Comparison of ENCODE assay signal across 1 cellular context in the genomic region with DNA sequence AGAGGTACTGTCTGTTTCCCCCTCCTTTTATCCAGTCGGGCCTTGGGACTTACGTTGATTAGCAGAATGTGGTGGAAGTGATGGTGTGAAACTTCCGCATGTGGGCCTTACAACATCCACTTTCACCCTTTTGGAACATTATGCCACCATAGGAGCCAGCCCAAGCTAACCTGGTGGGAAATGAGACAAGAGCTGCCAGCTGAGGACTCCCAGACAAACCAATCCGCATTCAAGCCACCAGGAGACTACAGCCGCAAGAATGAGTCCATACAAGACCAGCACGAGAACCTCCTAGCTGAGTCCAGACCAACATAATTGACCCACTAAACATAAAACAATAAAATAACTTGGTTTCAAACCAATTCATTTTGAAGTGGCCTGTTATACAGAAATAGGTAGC.
TF ChIP-seq lines count a peak whose summit lies in the region.

No MANE protein-coding gene starts in this region.

TF ChIP-seq in WTC11, 78 proteins besides CTCF, POLR2A, EP300 and RAD21 (continued from another document):
- TF ChIP-seq, protein P1, sequence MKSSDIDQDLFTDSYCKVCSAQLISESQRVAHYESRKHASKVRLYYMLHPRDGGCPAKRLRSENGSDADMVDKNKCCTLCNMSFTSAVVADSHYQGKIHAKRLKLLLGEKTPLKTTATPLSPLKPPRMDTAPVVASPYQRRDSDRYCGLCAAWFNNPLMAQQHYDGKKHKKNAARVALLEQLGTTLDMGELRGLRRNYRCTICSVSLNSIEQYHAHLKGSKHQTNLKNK (CRISPR knock-in tag; IDR thresholded peaks at IDR 0.05), result no peak
- TF ChIP-seq, protein P2, sequence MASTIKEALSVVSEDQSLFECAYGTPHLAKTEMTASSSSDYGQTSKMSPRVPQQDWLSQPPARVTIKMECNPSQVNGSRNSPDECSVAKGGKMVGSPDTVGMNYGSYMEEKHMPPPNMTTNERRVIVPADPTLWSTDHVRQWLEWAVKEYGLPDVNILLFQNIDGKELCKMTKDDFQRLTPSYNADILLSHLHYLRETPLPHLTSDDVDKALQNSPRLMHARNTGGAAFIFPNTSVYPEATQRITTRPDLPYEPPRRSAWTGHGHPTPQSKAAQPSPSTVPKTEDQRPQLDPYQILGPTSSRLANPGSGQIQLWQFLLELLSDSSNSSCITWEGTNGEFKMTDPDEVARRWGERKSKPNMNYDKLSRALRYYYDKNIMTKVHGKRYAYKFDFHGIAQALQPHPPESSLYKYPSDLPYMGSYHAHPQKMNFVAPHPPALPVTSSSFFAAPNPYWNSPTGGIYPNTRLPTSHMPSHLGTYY (CRISPR knock-in tag; IDR thresholded peaks at IDR 0.05), result no peak
- TF ChIP-seq, protein P3, sequence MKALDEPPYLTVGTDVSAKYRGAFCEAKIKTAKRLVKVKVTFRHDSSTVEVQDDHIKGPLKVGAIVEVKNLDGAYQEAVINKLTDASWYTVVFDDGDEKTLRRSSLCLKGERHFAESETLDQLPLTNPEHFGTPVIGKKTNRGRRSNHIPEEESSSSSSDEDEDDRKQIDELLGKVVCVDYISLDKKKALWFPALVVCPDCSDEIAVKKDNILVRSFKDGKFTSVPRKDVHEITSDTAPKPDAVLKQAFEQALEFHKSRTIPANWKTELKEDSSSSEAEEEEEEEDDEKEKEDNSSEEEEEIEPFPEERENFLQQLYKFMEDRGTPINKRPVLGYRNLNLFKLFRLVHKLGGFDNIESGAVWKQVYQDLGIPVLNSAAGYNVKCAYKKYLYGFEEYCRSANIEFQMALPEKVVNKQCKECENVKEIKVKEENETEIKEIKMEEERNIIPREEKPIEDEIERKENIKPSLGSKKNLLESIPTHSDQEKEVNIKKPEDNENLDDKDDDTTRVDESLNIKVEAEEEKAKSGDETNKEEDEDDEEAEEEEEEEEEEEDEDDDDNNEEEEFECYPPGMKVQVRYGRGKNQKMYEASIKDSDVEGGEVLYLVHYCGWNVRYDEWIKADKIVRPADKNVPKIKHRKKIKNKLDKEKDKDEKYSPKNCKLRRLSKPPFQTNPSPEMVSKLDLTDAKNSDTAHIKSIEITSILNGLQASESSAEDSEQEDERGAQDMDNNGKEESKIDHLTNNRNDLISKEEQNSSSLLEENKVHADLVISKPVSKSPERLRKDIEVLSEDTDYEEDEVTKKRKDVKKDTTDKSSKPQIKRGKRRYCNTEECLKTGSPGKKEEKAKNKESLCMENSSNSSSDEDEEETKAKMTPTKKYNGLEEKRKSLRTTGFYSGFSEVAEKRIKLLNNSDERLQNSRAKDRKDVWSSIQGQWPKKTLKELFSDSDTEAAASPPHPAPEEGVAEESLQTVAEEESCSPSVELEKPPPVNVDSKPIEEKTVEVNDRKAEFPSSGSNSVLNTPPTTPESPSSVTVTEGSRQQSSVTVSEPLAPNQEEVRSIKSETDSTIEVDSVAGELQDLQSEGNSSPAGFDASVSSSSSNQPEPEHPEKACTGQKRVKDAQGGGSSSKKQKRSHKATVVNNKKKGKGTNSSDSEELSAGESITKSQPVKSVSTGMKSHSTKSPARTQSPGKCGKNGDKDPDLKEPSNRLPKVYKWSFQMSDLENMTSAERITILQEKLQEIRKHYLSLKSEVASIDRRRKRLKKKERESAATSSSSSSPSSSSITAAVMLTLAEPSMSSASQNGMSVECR (CRISPR knock-in tag; IDR thresholded peaks at IDR 0.05; ENCODE audit: borderline replicate concordance), result no peak
- TF ChIP-seq ZNF232 (CRISPR knock-in tag; IDR thresholded peaks at IDR 0.05) (no peak), RELA (CRISPR knock-in tag; IDR thresholded peaks at IDR 0.05; ENCODE audit: borderline replicate concordance) (no peak), KAT7 (CRISPR knock-in tag; IDR thresholded peaks at IDR 0.05; ENCODE audit: borderline replicate concordance) (no peak), SMAD4 (CRISPR knock-in tag; IDR thresholded peaks at IDR 0.05) (no peak), ZNF317 (CRISPR knock-in tag; IDR thresholded peaks at IDR 0.05; ENCODE audit: borderline replicate concordance, low read depth) (no peak), ZNF121 (CRISPR knock-in tag; IDR thresholded peaks at IDR 0.05) (no peak)
- TF ChIP-seq, protein P4, sequence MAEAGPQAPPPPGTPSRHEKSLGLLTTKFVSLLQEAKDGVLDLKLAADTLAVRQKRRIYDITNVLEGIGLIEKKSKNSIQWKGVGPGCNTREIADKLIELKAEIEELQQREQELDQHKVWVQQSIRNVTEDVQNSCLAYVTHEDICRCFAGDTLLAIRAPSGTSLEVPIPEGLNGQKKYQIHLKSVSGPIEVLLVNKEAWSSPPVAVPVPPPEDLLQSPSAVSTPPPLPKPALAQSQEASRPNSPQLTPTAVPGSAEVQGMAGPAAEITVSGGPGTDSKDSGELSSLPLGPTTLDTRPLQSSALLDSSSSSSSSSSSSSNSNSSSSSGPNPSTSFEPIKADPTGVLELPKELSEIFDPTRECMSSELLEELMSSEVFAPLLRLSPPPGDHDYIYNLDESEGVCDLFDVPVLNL (CRISPR knock-in tag; IDR thresholded peaks at IDR 0.05; ENCODE audit: borderline replicate concordance, low read depth), result no peak
- TF ChIP-seq, protein P5, sequence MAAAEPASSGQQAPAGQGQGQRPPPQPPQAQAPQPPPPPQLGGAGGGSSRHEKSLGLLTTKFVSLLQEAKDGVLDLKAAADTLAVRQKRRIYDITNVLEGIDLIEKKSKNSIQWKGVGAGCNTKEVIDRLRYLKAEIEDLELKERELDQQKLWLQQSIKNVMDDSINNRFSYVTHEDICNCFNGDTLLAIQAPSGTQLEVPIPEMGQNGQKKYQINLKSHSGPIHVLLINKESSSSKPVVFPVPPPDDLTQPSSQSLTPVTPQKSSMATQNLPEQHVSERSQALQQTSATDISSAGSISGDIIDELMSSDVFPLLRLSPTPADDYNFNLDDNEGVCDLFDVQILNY (CRISPR knock-in tag; IDR thresholded peaks at IDR 0.05), result no peak
